In genomic region chr20:840503-840857, GRCh38 we compare ENCODE assay signal across 13 cellular contexts. TPM values are rescaled to one million over a fixed set of nuclear protein-coding genes. Genes with fewer than 3 reads are reported as not detected.
DNase-seq lines count a peak whose midpoint lies in the region; ATAC-seq, FAIRE-seq and TF ChIP-seq lines count a peak whose summit lies in the region.
"Had no signal": no experiment of that assay in that cellular context is flagged by ENCODE, and none has a peak within 500 bp of the region (broad histone marks: within the 10 kb centered on the region; RNA-seq: fewer than 3 reads in every experiment).

No MANE protein-coding gene starts in this region.

- H2AFZ ChIP-seq in H9 (ENCODE audit: low read length): no peak overlapping the region

- TF ChIP-seq CTCF in A549 (IDR thresholded peaks at IDR 0.05): no peak
- TF ChIP-seq CTCF in H9 (conservative IDR thresholded peaks at IDR 0.05): no peak
- TF ChIP-seq CTCF in kidney (IDR thresholded peaks at IDR 0.05; ENCODE audit: borderline replicate concordance, extremely low read depth, insufficient read depth): no peak

- no peak overlapping the region for H3K14ac ChIP-seq in H9 (ENCODE audit: insufficient read depth, low read length)

- H3K4me3 ChIP-seq in A549 (no peak overlapping the region; the same call in 2 of the 3 replicates), kidney (ENCODE audit: low read length in 2 of 2) (peak overlapping the region in 1 of 2 donors; percentile 47)

- POLR2A ChIA-PET in A549 (lab: Yijun Ruan, JAX): no interaction called here
- POLR2A ChIA-PET in activated naive CD8-positive, alpha-beta T cell treated with anti-CD3 and anti-CD28 coated beads, Interleukin-2, amount 10 ng/mL, durations not matched to agents 7 days and 5 days (lab: Charles Lee): interaction anchor here (1.1 kb wide), 1 partner anchor 13 kb away, joined by 3 read pairs; no protein-coding TSS in a partner anchor

- H3K9ac ChIP-seq in H9 (ENCODE audit: extremely low read depth, insufficient read length, low read length) (no peak overlapping the region), kidney (ENCODE audit: low read length in 2 of 2) (no peak overlapping the region)

- ATAC-seq in A549 (no peak), HG03460 (IDR thresholded peaks at IDR 0.05; ENCODE audit: unreplicated experiment) (no peak), HG02840 (IDR thresholded peaks at IDR 0.05; ENCODE audit: low FRiP score, unreplicated experiment) (no peak)
- ATAC-seq in activated naive CD8-positive, alpha-beta T cell treated with anti-CD3 and anti-CD28 coated beads, Interleukin-2, amount 10 ng/mL, durations not matched to agents 7 days and 5 days (ENCODE audit: low read depth): no peak

- no peak overlapping the region for H3K56ac ChIP-seq in H9 (ENCODE audit: insufficient read length, low read depth, low read length)

- DNase-seq in A549 (ENCODE audit: low read depth in 1 of 2, low spot score in 1 of 2): no peak
- no peak for DNase-seq in H9
- DNase-seq in activated naive CD8-positive, alpha-beta T cell treated with anti-CD3 and anti-CD28 coated beads, Interleukin-2, amount 10 ng/mL, durations not matched to agents 7 days and 5 days: no peak
- peak; percentile 60 for DNase-seq in kidney
- no peak for DNase-seq in RCC 7860 (ENCODE audit: low spot score)
- no peak for DNase-seq in DMS53 treated with DMSO at 0.1 percent for 48 hours (lab: John Stamatoyannopoulos, UW; ENCODE audit: unreplicated experiment)
- DNase-seq: NCI-H2171; occipital lobe; stimulated activated CD8-positive, alpha-beta memory T cell treated with anti-CD3 and anti-CD28 coated beads, Interleukin-4, amount 100 ng/mL, for 48 hours had no signal

- H3K36me3 ChIP-seq in kidney (ENCODE audit: control insufficient read depth in 1 of 2, insufficient read depth in 2 of 2, low read length in 2 of 2): no peaks in the 10 kb centered on the region
- H3K36me3 ChIP-seq: Peyer's patch had no signal

- no peak overlapping the region for H2BK120ac ChIP-seq in H9 (ENCODE audit: low read depth, low read length, poor library complexity, severe bottlenecking)

- H3K9me3 ChIP-seq in A549: no peaks in the 10 kb centered on the region
- H3K9me3 ChIP-seq in H9 (ENCODE audit: control insufficient read depth, low read depth, low read length): no peaks in the 10 kb centered on the region
- no peaks in the 10 kb centered on the region for H3K9me3 ChIP-seq in kidney (ENCODE audit: control insufficient read depth in 1 of 2, low read length in 2 of 2)
- H3K9me3 ChIP-seq: Peyer's patch had no signal

- TF ChIP-seq POLR2A in A549 (IDR thresholded peaks at IDR 0.05; ENCODE audit: low read length): no peak

- H4K20me1 ChIP-seq in H9 (ENCODE audit: control insufficient read depth, insufficient read depth, insufficient read length): no peaks in the 10 kb centered on the region

- H4K8ac ChIP-seq in H9 (replicated peaks; ENCODE audit: insufficient read length, low read depth, low read length): no peak overlapping the region

- H2BK15ac ChIP-seq in H9 (ENCODE audit: low read depth, low read length): no peak overlapping the region

- intact Hi-C loops in kidney (cut with DNase I): no loop called here

- H3K27ac ChIP-seq in A549: peak overlapping the region in 1 of 2 experiments; percentile 88; a peak in 3 of 6 replicates
- no peak overlapping the region for H3K27ac ChIP-seq in H9 (ENCODE audit: insufficient read length, low read depth, low read length)
- H3K27ac ChIP-seq in kidney (ENCODE audit: low read depth in 2 of 2, low read length in 2 of 2): no peak overlapping the region

- no peak overlapping the region for H4K5ac ChIP-seq in H9 (ENCODE audit: insufficient read length, low read depth, low read length)

- no peak overlapping the region for H3K18ac ChIP-seq in H9 (ENCODE audit: insufficient read length, low read depth, low read length)

- H3K4me2 ChIP-seq in A549 (peak overlapping the region; percentile 89), H9 (ENCODE audit: insufficient read depth, insufficient read length, low read length) (no peak overlapping the region)

- H4K91ac ChIP-seq in H9 (ENCODE audit: insufficient read length, low read depth, low read length): no peak overlapping the region

- no peak overlapping the region for H2AK5ac ChIP-seq in H9 (ENCODE audit: insufficient read length, low read length)

- no peak for FAIRE-seq in A549 (lab: Jason Lieb, UNC)
- FAIRE-seq in kidney (lab: Jason Lieb, UNC): no peak
- FAIRE-seq in RCC 7860 (lab: Jason Lieb, UNC): no peak
- FAIRE-seq: G401.6 had no signal

- H3K4ac ChIP-seq in H9 (ENCODE audit: low read depth, low read length): no peak overlapping the region

- TF ChIP-seq EP300 in A549 (IDR thresholded peaks at IDR 0.05): no peak

- no peak overlapping the region for H3K23ac ChIP-seq in H9 (ENCODE audit: insufficient read length, low read depth, low read length)

- no peak overlapping the region for H2BK5ac ChIP-seq in H9 (ENCODE audit: insufficient read length, low read length)

- H3K36me3 Mint-ChIP-seq in H9 (ENCODE audit: insufficient read depth in 1 of 3, low read depth in 3 of 3): peaks cover 0 to 2% (median 0%) of the 10 kb centered on the region in 3 experiments; a peak in 3 of 7 replicates
- H3K36me3 Mint-ChIP-seq in activated naive CD8-positive, alpha-beta T cell treated with anti-CD3 and anti-CD28 coated beads, Interleukin-2, amount 10 ng/mL, durations not matched to agents 7 days and 5 days: peaks cover 19% of the 10 kb centered on the region

- H3K27ac Mint-ChIP-seq in H9: no peak overlapping the region
- no peak overlapping the region for H3K27ac Mint-ChIP-seq in activated naive CD8-positive, alpha-beta T cell treated with anti-CD3 and anti-CD28 coated beads, Interleukin-2, amount 10 ng/mL, durations not matched to agents 7 days and 5 days

- peaks cover 25% of the 10 kb centered on the region for H3K23me2 ChIP-seq in H9 (ENCODE audit: insufficient read length, low read depth, low read length, poor library complexity, severe bottlenecking)

- no peak for TF ChIP-seq RAD21 in A549 (conservative IDR thresholded peaks at IDR 0.05 in 1 of 2, IDR thresholded peaks at IDR 0.05 in 1 of 2)

- H3K79me2 ChIP-seq in H9 (ENCODE audit: insufficient read depth, low read length): no peaks in the 10 kb centered on the region

- 91% methylated on average over 7 of the region's 7 CpGs for WGBS in A549 (ENCODE audit: missing lambda C conversion rate)
- WGBS in H9 (ENCODE audit: extremely low coverage, insufficient read length, low lambda C conversion rate): no CpG with 5 or more reads among the region's 7 CpGs

- H3K9me3 Mint-ChIP-seq in H9: peaks cover 0 to 3% of the 10 kb centered on the region in 2 experiments; a peak in 2 of 5 replicates
- no peaks in the 10 kb centered on the region for H3K9me3 Mint-ChIP-seq in activated naive CD8-positive, alpha-beta T cell treated with anti-CD3 and anti-CD28 coated beads, Interleukin-2, amount 10 ng/mL, durations not matched to agents 7 days and 5 days

- H2BK20ac ChIP-seq in H9 (ENCODE audit: low read depth, low read length, poor library complexity, severe bottlenecking): no peak overlapping the region

- no peaks in the 10 kb centered on the region; the same call in 1 of the 2 replicates for H3K27me3 ChIP-seq in H9 (ENCODE audit: insufficient read depth, low read length)
- H3K27me3 ChIP-seq: Peyer's patch had no signal

- no peak overlapping the region for H3T11ph ChIP-seq in H9 (ENCODE audit: low read length)

- no peak overlapping the region for H2BK12ac ChIP-seq in H9 (ENCODE audit: insufficient read length, low read depth, low read length)

- peak overlapping the region; percentile 76 to 77 for H3K4me3 Mint-ChIP-seq in H9
- H3K4me3 Mint-ChIP-seq in activated naive CD8-positive, alpha-beta T cell treated with anti-CD3 and anti-CD28 coated beads, Interleukin-2, amount 10 ng/mL, durations not matched to agents 7 days and 5 days: peak overlapping the region; percentile 58

- H3K4me1 ChIP-seq in A549: peaks cover 5% of the 10 kb centered on the region; the same call in 1 of the 3 replicates
- no peaks in the 10 kb centered on the region; the same call in 1 of the 2 replicates for H3K4me1 ChIP-seq in H9 (ENCODE audit: insufficient read depth, low read length)
- peaks cover 8 to 9% of the 10 kb centered on the region in 2 donors for H3K4me1 ChIP-seq in kidney (ENCODE audit: control insufficient read depth in 1 of 2, insufficient read depth in 1 of 2, low read depth in 1 of 2, low read length in 2 of 2)

- peaks cover 40% of the 10 kb centered on the region for H3K27me3 Mint-ChIP-seq in H9 (ENCODE audit: low read depth)
- H3K27me3 Mint-ChIP-seq in activated naive CD8-positive, alpha-beta T cell treated with anti-CD3 and anti-CD28 coated beads, Interleukin-2, amount 10 ng/mL, durations not matched to agents 7 days and 5 days: no peaks in the 10 kb centered on the region

- H3K4me1 Mint-ChIP-seq in H9: peaks cover 15 to 19% of the 10 kb centered on the region in 2 experiments
- H3K4me1 Mint-ChIP-seq in activated naive CD8-positive, alpha-beta T cell treated with anti-CD3 and anti-CD28 coated beads, Interleukin-2, amount 10 ng/mL, durations not matched to agents 7 days and 5 days: peaks cover 36% of the 10 kb centered on the region

- CTCF ChIA-PET in A549 (lab: Yijun Ruan, JAX): interaction anchor here (1.4 to 4.2 kb wide), 6 partner anchors 10 to 116 kb away, joined by 4 to 28 read pairs (median 7); no protein-coding TSS in a partner anchor

- H3K79me1 ChIP-seq in H9 (ENCODE audit: insufficient read depth, low read depth, low read length, poor library complexity, severe bottlenecking): no peaks in the 10 kb centered on the region

TF ChIP-seq in A549, 52 proteins besides CTCF, POLR2A, EP300 and RAD21:
- no peak for TF ChIP-seq FOSL2 (IDR thresholded peaks at IDR 0.05)
- TF ChIP-seq FOSL2 (CRISPR knock-in tag; IDR thresholded peaks at IDR 0.05): no peak
- TF ChIP-seq CBX8 (IDR thresholded peaks at IDR 0.05): no peak
- peak; percentile 38; the same call in 1 of the 2 replicates for TF ChIP-seq HDAC2 (IDR thresholded peaks at IDR 0.05)
- TF ChIP-seq MYC (IDR thresholded peaks at IDR 0.05; ENCODE audit: borderline replicate concordance, low read length): no peak
- no peak for TF ChIP-seq NFE2L2 (conservative IDR thresholded peaks at IDR 0.05; ENCODE audit: low read length)
- no peak for TF ChIP-seq KDM1A (IDR thresholded peaks at IDR 0.05; ENCODE audit: low read depth)

RNA-seq across cellular contexts. Expression of gene FAM110A, which starts 7.0 kb away (rescaled TPM):
- polyA plus RNA-seq in A549 (2011; rRNA removed): 3.1 TPM in 2 replicates
- 7.4 and 10.3 TPM in 2 replicates for polyA plus RNA-seq in A549 (2012; cell fraction: cytosol; rRNA removed)
- polyA plus RNA-seq in A549 (2012; cell fraction: nucleus; rRNA removed): 17.2 and 21.2 TPM in 2 replicates
- polyA plus RNA-seq in A549 (2017; fragmentation: RNase III; extraction: RNeasy Plus Mini Kit Qiagen cat#74134 plus additional on column Dnase treatment): 3.6 to 4.4 TPM (median 4.1 TPM) in 3 replicates
- 2.3 and 2.6 TPM in 2 replicates for polyA minus RNA-seq in A549 (2011; rRNA and poly(A)+ RNA removed)
- 10.3 and 11.5 TPM in 2 replicates for total RNA-seq in H9 (2021)
- 10 to 100 TPM; 44.5 to 50.6 TPM for total RNA-seq in activated naive CD8-positive, alpha-beta T cell treated with anti-CD3 and anti-CD28 coated beads, Interleukin-2, amount 10 ng/mL, durations not matched to agents 7 days and 5 days
- 10.2 TPM for total RNA-seq in kidney
- 12.6 TPM for polyA plus RNA-seq in kidney (ENCODE audit: insufficient read depth, low read depth, low replicate concordance)
